ENCODE assay signal across 8 cellular contexts in genomic region chr7:114922151-114922651, GRCh38. TPM values are rescaled to one million over a fixed set of nuclear protein-coding genes. Genes with fewer than 3 reads are reported as not detected.
DNase-seq lines count a peak whose midpoint lies in the region; ATAC-seq and TF ChIP-seq lines count a peak whose summit lies in the region.

No MANE protein-coding gene starts in this region.

- peak overlapping the region; percentile 56 to 87 (median 72) for H3K4me3 ChIP-seq in fibroblast of lung (replicated peaks in 1 of 4; ENCODE audit: control extremely low read depth in 1 of 4, insufficient read depth in 1 of 4, low read depth in 3 of 4, low read length in 4 of 4)
- peak overlapping the region; percentile 65 to 88 for H3K4me3 ChIP-seq in testis

- peak overlapping the region; percentile 71 for H3K9ac ChIP-seq in fibroblast of lung (ENCODE audit: insufficient read depth, low read length)

- H3K36me3 ChIP-seq in fibroblast of lung (ENCODE audit: control insufficient read depth, insufficient read depth, low read length) (no peaks in the 10 kb centered on the region), testis (ENCODE audit: low read depth, missing control alignments) (no peaks in the 10 kb centered on the region)

- TF ChIP-seq CTCF in GM13977 (IDR thresholded peaks at IDR 0.05; ENCODE audit: extremely low read depth, insufficient read depth, missing control alignments), result no peak
- peak in 1 of 2 donors; percentile 0 for TF ChIP-seq CTCF in fibroblast of lung (conservative IDR thresholded peaks at IDR 0.05 in 1 of 2, IDR thresholded peaks at IDR 0.05 in 1 of 2; ENCODE audit: low read depth in 1 of 2, low read length in 2 of 2)
- TF ChIP-seq CTCF in neural crest cell (conservative IDR thresholded peaks at IDR 0.05), result no peak
- no peak for TF ChIP-seq CTCF in testis (IDR thresholded peaks at IDR 0.05)

- peak overlapping the region; percentile 75 for H2AFZ ChIP-seq in fibroblast of lung (ENCODE audit: low read length)

- DNase-seq in GM13977 (ENCODE audit: low spot score), result peak; percentile 74
- peak; percentile 18 for DNase-seq in NCI-H2171 (lab: John Stamatoyannopoulos, UW)
- DNase-seq in activated T-cell treated with anti-CD3 and anti-CD28 coated beads, Interleukin-2, amount 50 U/mL, for 48 hours, result peak; percentile 75 to 81
- peak; percentile 54 to 72 for DNase-seq in fibroblast of lung (ENCODE audit: low read depth in 2 of 2)
- peak; percentile 39 for DNase-seq in neural crest cell (ENCODE audit: low read depth, low spot score)
- peak; percentile 18 for DNase-seq in testis
- no peak for DNase-seq in NCI-H1436 treated with DMSO at 0.1 percent for 48 hours (lab: John Stamatoyannopoulos, UW)

- H3K27ac ChIP-seq in fibroblast of lung (ENCODE audit: insufficient read depth, low read length), result peak overlapping the region; percentile 76
- H3K27ac ChIP-seq in testis, result peak overlapping the region; percentile 73 to 76

- H3K27ac Mint-ChIP-seq in neural crest cell (ENCODE audit: unreplicated experiment), result peak overlapping the region; percentile 92

- no peak for TF ChIP-seq POLR2A in testis (IDR thresholded peaks at IDR 0.05)

- H3K4me2 ChIP-seq in fibroblast of lung (ENCODE audit: extremely low read depth, insufficient read depth, low read length), result peak overlapping the region; percentile 68

- WGBS in testis, 2 donors, result 0 to 1% methylated on average over 26 to 41 of the region's 48 CpGs

- no peaks in the 10 kb centered on the region for H3K9me3 Mint-ChIP-seq in neural crest cell

- in situ Hi-C loops in GM13977 (cut with MboI; ENCODE audit: low pct_unique_long_range_greater_than_20kb, low sequenced_read_pairs, unreplicated experiment), result no loop called here

- H3K4me1 ChIP-seq in fibroblast of lung (ENCODE audit: control insufficient read depth, extremely low read depth, insufficient read depth, low read length) (peaks cover 6% of the 10 kb centered on the region), testis (peaks cover 3% of the 10 kb centered on the region)

- H4K20me1 ChIP-seq in fibroblast of lung (ENCODE audit: control insufficient read depth, extremely low read depth, insufficient read depth, low read length), result no peaks in the 10 kb centered on the region

- H3K4me1 Mint-ChIP-seq in neural crest cell, result peaks cover 13% of the 10 kb centered on the region

- no peaks in the 10 kb centered on the region for H3K9me3 ChIP-seq in fibroblast of lung (ENCODE audit: control insufficient read depth, insufficient read depth, low read depth, low read length)
- H3K9me3 ChIP-seq in testis, result no peaks in the 10 kb centered on the region

- H3K4me3 Mint-ChIP-seq in neural crest cell, result peak overlapping the region; percentile 85

- no peaks in the 10 kb centered on the region for H3K27me3 Mint-ChIP-seq in neural crest cell (ENCODE audit: low read depth)

- no peaks in the 10 kb centered on the region for H3K36me3 Mint-ChIP-seq in neural crest cell (ENCODE audit: low read depth)

- peak; percentile 41 for ATAC-seq in HG02571 (IDR thresholded peaks at IDR 0.05; ENCODE audit: unreplicated experiment)

- peaks cover 40% of the 10 kb centered on the region for H3K79me2 ChIP-seq in fibroblast of lung (ENCODE audit: control insufficient read depth, insufficient read depth, low read length)

- no peaks in the 10 kb centered on the region for H3K27me3 ChIP-seq in fibroblast of lung (ENCODE audit: control insufficient read depth, insufficient read depth, low read length)
- H3K27me3 ChIP-seq in testis, result no peaks in the 10 kb centered on the region

- intact Hi-C loops in testis (cut with DNase I; ENCODE audit: low total_unique reads), result no loop called here

RNA-seq across cellular contexts. Expression of gene MDFIC, which starts 0.3 kb away (rescaled TPM):
- total RNA-seq in fibroblast of lung (41.6 and 67.4 TPM in 2 replicates), neural crest cell (10.1 and 11.1 TPM in 2 replicates), testis (1 to 10 TPM; 5.8 to 6.1 TPM)
- polyA plus RNA-seq in fibroblast of lung (38.7 and 46.3 TPM in 2 replicates), testis (ENCODE audit: insufficient read depth, low read depth, low replicate concordance) (7.6 TPM)
- polyA plus RNA-seq in fibroblast of lung (2012), result 39.1 and 50.9 TPM in 2 replicates
- polyA minus RNA-seq in fibroblast of lung (ENCODE audit: low replicate concordance), result 3.7 and 23.6 TPM in 2 replicates
